Comparison of ENCODE assay signal across 1 cellular context in the genomic region with DNA sequence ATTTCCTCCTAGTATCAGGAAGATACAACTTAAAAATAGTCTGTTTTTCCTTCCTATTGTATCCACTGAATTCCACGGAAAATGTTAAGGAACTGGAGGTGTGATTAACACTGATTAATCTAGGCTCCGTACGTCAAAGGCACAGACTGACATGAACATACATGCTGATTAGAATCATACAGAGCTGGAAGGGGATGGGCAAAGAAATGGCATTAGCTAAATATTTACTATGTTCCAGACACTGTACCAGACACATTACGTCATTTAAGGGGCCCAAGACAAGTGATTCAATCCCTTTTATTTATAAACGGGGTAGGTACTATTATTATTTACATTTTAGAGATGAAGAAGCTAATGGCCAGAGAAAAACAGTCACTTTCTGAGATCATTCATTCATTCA.
TF ChIP-seq lines count a peak whose summit lies in the region.

No MANE protein-coding gene starts in this region.

TF ChIP-seq in SK-N-SH treated with all-trans-retinoic acid at 6 μM for 48 hours, 23 proteins besides CTCF, POLR2A, EP300 and RAD21 (continued from another document):
- TF ChIP-seq, protein P1, sequence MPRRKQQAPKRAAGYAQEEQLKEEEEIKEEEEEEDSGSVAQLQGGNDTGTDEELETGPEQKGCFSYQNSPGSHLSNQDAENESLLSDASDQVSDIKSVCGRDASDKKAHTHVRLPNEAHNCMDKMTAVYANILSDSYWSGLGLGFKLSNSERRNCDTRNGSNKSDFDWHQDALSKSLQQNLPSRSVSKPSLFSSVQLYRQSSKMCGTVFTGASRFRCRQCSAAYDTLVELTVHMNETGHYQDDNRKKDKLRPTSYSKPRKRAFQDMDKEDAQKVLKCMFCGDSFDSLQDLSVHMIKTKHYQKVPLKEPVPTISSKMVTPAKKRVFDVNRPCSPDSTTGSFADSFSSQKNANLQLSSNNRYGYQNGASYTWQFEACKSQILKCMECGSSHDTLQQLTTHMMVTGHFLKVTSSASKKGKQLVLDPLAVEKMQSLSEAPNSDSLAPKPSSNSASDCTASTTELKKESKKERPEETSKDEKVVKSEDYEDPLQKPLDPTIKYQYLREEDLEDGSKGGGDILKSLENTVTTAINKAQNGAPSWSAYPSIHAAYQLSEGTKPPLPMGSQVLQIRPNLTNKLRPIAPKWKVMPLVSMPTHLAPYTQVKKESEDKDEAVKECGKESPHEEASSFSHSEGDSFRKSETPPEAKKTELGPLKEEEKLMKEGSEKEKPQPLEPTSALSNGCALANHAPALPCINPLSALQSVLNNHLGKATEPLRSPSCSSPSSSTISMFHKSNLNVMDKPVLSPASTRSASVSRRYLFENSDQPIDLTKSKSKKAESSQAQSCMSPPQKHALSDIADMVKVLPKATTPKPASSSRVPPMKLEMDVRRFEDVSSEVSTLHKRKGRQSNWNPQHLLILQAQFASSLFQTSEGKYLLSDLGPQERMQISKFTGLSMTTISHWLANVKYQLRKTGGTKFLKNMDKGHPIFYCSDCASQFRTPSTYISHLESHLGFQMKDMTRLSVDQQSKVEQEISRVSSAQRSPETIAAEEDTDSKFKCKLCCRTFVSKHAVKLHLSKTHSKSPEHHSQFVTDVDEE (CRISPR knock-in tag; IDR thresholded peaks at IDR 0.05): no peak
- TF ChIP-seq GLIS3 (CRISPR knock-in tag; IDR thresholded peaks at IDR 0.05): no peak
- no peak for TF ChIP-seq ISL1 (CRISPR knock-in tag; IDR thresholded peaks at IDR 0.05)
